Comparison of ENCODE assay signal across 26 cellular contexts in the genomic region with DNA sequence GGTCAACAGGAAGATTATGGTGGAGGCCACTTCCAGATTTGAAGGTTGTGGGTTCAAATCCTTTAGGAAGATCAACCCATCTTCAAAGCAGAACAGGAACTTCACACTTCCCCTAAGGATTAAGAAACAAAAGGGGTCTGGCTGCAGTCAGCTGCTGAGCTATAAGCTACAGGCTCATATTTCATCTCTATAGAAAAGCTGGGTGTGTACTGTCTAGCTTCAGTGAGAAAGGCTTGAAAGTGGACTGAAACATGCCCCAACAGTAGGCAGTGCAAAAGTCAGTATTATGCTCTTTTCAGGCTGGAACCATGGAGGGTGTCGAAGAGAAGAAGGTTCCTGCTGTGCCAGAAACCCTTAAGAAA.
A peak's percentile ranks its signal among the peaks of the same experiment; 100 is the strongest.
DNase-seq lines count a peak whose midpoint lies in the region; ATAC-seq and TF ChIP-seq lines count a peak whose summit lies in the region.
"Had no signal": no experiment of that assay in that cellular context is flagged by ENCODE, and none has a peak within 500 bp of the region (broad histone marks: within the 10 kb centered on the region; RNA-seq: fewer than 3 reads in every experiment).

No MANE protein-coding gene starts in this region.

- no peaks in the 10 kb centered on the region for H3K36me3 ChIP-seq in HEK293 (ENCODE audit: control insufficient read depth in 2 of 2, insufficient read depth in 1 of 2, low read length in 2 of 2)

- DNase-seq in NCI-H2107 treated with DMSO at 0.1 percent for 48 hours (lab: John Stamatoyannopoulos, UW; ENCODE audit: unreplicated experiment): peak; percentile 8
- DNase-seq in NCI-H2107 (lab: John Stamatoyannopoulos, UW): no peak
- DNase-seq in OCI-M1 (lab: John Stamatoyannopoulos, UW): peak; percentile 76
- DNase-seq in naive thymus-derived CD8-positive, alpha-beta T cell: no peak
- DNase-seq in putamen (ENCODE audit: low spot score): no peak
- DNase-seq in RPMI8226: no peak
- DNase-seq: ACHN; activated CD4-positive, alpha-beta T cell treated with anti-CD3 and anti-CD28 coated beads, Interleukin-2, amount 10 ng/mL, durations not matched to agents 7 days and 5 days; activated CD8-positive, alpha-beta memory T cell treated with anti-CD3 and anti-CD28 coated beads, Interleukin-2, amount 10 ng/mL, durations not matched to agents 7 days and 5 days; activated naive CD4-positive, alpha-beta T cell treated with anti-CD3 and anti-CD28 coated beads, Interleukin-2, amount 50 U/mL, for 16 hours; activated T-cell treated with anti-CD3 and anti-CD28 coated beads, Interleukin-2, amount 50 U/mL, for 72 hours; anterior cingulate cortex; esophagus squamous epithelium; left colon; mesenchymal stem cell; NCI-H1694 treated with DMSO at 0.1 percent for 48 hours; occipital lobe; retina had no signal

- no peaks in the 10 kb centered on the region for H3K9me3 ChIP-seq in HEK293 (ENCODE audit: control insufficient read depth, insufficient read depth, low read depth, low read length)
- H3K9me3 ChIP-seq: BLaER1 treated with 17β-estradiol and CSF1 and Interleukin-3, amounts not matched to agents 10 nM and 100 nM; esophagus squamous epithelium; SJCRH30 had no signal

- CTCF ChIA-PET in HEK293 (lab: Yijun Ruan, JAX): no interaction called here

- ATAC-seq in naive thymus-derived CD8-positive, alpha-beta T cell: no peak
- no peak for ATAC-seq in HG03139 (IDR thresholded peaks at IDR 0.05; ENCODE audit: unreplicated experiment)
- ATAC-seq: activated CD8-positive, alpha-beta memory T cell treated with anti-CD3 and anti-CD28 coated beads, Interleukin-2, amount 10 ng/mL, durations not matched to agents 7 days and 5 days; HCT116; left colon had no signal

- H3K9me3 Mint-ChIP-seq in naive thymus-derived CD8-positive, alpha-beta T cell: no peaks in the 10 kb centered on the region
- H3K9me3 Mint-ChIP-seq: activated CD4-positive, alpha-beta T cell treated with anti-CD3 and anti-CD28 coated beads, Interleukin-2, amount 10 ng/mL, durations not matched to agents 7 days and 5 days; activated T-cell treated with anti-CD3 and anti-CD28 coated beads, Interleukin-2, amount 50 U/mL, for 72 hours; stimulated activated effector memory CD8-positive, alpha-beta T cell treated with anti-CD3 and anti-CD28 coated beads, Interleukin-12 subunit alpha, Interleukin-12 subunit beta, amount 100 ng/mL, for 72 hours had no signal

- H3K4me3 Mint-ChIP-seq in naive thymus-derived CD8-positive, alpha-beta T cell: no peak overlapping the region
- H3K4me3 Mint-ChIP-seq: activated CD4-positive, alpha-beta T cell treated with anti-CD3 and anti-CD28 coated beads, Interleukin-2, amount 10 ng/mL, durations not matched to agents 7 days and 5 days; activated CD8-positive, alpha-beta memory T cell treated with anti-CD3 and anti-CD28 coated beads, Interleukin-2, amount 10 ng/mL, durations not matched to agents 7 days and 5 days; activated T-cell treated with anti-CD3 and anti-CD28 coated beads, Interleukin-2, amount 50 U/mL, for 72 hours; stimulated activated effector memory CD8-positive, alpha-beta T cell treated with anti-CD3 and anti-CD28 coated beads, Interleukin-12 subunit alpha, Interleukin-12 subunit beta, amount 100 ng/mL, for 72 hours had no signal

- peak overlapping the region in 6 of 10 donors; percentile 2 to 62 (median 22) for H3K27ac Mint-ChIP-seq in naive thymus-derived CD8-positive, alpha-beta T cell
- H3K27ac Mint-ChIP-seq: activated CD4-positive, alpha-beta T cell treated with anti-CD3 and anti-CD28 coated beads, Interleukin-2, amount 10 ng/mL, durations not matched to agents 7 days and 5 days; activated CD8-positive, alpha-beta memory T cell treated with anti-CD3 and anti-CD28 coated beads, Interleukin-2, amount 10 ng/mL, durations not matched to agents 7 days and 5 days; activated T-cell treated with anti-CD3 and anti-CD28 coated beads, Interleukin-2, amount 50 U/mL, for 72 hours; stimulated activated effector memory CD8-positive, alpha-beta T cell treated with anti-CD3 and anti-CD28 coated beads, Interleukin-12 subunit alpha, Interleukin-12 subunit beta, amount 100 ng/mL, for 72 hours had no signal

- no peaks in the 10 kb centered on the region for H3K4me1 ChIP-seq in HEK293 (ENCODE audit: control insufficient read depth, insufficient read depth, low read length)

- peaks cover 0 to 36% (median 0%) of the 10 kb centered on the region in 3 donors for H3K36me3 Mint-ChIP-seq in naive thymus-derived CD8-positive, alpha-beta T cell
- H3K36me3 Mint-ChIP-seq: stimulated activated effector memory CD8-positive, alpha-beta T cell treated with anti-CD3 and anti-CD28 coated beads, Interleukin-12 subunit alpha, Interleukin-12 subunit beta, amount 100 ng/mL, for 72 hours had no signal

- TF ChIP-seq CTCF in HEK293 (tag by site-specific recombination; IDR thresholded peaks at IDR 0.05): no peak

- H3K27ac ChIP-seq in HEK293 (ENCODE audit: extremely low read depth, low read depth, low read length): no peak overlapping the region
- H3K27ac ChIP-seq: BLaER1 treated with 17β-estradiol and CSF1 and Interleukin-3, amounts not matched to agents 10 nM and 100 nM; coronary artery; esophagus squamous epithelium; SJCRH30; VCaP had no signal

- POLR2A ChIA-PET in HEK293 (lab: Yijun Ruan, JAX): interaction anchor here (0.6 kb wide), 1 partner anchor 650 kb away, joined by 7 read pairs; no protein-coding TSS in a partner anchor
- POLR2A ChIA-PET in naive thymus-derived CD8-positive, alpha-beta T cell (lab: Charles Lee): no interaction called here

- no peaks in the 10 kb centered on the region for H3K27me3 Mint-ChIP-seq in naive thymus-derived CD8-positive, alpha-beta T cell
- H3K27me3 Mint-ChIP-seq: activated CD4-positive, alpha-beta T cell treated with anti-CD3 and anti-CD28 coated beads, Interleukin-2, amount 10 ng/mL, durations not matched to agents 7 days and 5 days; activated CD8-positive, alpha-beta memory T cell treated with anti-CD3 and anti-CD28 coated beads, Interleukin-2, amount 10 ng/mL, durations not matched to agents 7 days and 5 days had no signal

- H3K4me3 ChIP-seq in HEK293 (ENCODE audit: low read depth, low read length): no peak overlapping the region
- H3K4me3 ChIP-seq: BLaER1 treated with 17β-estradiol and CSF1 and Interleukin-3, amounts not matched to agents 10 nM and 100 nM; coronary artery; esophagus squamous epithelium; SJCRH30 had no signal

- peaks cover 16 to 28% (median 23%) of the 10 kb centered on the region in 4 donors for H3K4me1 Mint-ChIP-seq in naive thymus-derived CD8-positive, alpha-beta T cell
- H3K4me1 Mint-ChIP-seq: activated CD4-positive, alpha-beta T cell treated with anti-CD3 and anti-CD28 coated beads, Interleukin-2, amount 10 ng/mL, durations not matched to agents 7 days and 5 days had no signal

TF ChIP-seq in HEK293, 187 proteins besides CTCF, POLR2A, EP300 and RAD21 (continues in another document):
- TF ChIP-seq, protein P1, sequence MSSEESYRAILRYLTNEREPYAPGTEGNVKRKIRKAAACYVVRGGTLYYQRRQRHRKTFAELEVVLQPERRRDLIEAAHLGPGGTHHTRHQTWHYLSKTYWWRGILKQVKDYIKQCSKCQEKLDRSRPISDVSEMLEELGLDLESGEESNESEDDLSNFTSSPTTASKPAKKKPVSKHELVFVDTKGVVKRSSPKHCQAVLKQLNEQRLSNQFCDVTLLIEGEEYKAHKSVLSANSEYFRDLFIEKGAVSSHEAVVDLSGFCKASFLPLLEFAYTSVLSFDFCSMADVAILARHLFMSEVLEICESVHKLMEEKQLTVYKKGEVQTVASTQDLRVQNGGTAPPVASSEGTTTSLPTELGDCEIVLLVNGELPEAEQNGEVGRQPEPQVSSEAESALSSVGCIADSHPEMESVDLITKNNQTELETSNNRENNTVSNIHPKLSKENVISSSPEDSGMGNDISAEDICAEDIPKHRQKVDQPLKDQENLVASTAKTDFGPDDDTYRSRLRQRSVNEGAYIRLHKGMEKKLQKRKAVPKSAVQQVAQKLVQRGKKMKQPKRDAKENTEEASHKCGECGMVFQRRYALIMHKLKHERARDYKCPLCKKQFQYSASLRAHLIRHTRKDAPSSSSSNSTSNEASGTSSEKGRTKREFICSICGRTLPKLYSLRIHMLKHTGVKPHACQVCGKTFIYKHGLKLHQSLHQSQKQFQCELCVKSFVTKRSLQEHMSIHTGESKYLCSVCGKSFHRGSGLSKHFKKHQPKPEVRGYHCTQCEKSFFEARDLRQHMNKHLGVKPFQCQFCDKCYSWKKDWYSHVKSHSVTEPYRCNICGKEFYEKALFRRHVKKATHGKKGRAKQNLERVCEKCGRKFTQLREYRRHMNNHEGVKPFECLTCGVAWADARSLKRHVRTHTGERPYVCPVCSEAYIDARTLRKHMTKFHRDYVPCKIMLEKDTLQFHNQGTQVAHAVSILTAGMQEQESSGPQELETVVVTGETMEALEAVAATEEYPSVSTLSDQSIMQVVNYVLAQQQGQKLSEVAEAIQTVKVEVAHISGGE (tag by site-specific recombination; conservative IDR thresholded peaks at IDR 0.05; ENCODE audit: low read depth): no peak
- TF ChIP-seq, protein P2, sequence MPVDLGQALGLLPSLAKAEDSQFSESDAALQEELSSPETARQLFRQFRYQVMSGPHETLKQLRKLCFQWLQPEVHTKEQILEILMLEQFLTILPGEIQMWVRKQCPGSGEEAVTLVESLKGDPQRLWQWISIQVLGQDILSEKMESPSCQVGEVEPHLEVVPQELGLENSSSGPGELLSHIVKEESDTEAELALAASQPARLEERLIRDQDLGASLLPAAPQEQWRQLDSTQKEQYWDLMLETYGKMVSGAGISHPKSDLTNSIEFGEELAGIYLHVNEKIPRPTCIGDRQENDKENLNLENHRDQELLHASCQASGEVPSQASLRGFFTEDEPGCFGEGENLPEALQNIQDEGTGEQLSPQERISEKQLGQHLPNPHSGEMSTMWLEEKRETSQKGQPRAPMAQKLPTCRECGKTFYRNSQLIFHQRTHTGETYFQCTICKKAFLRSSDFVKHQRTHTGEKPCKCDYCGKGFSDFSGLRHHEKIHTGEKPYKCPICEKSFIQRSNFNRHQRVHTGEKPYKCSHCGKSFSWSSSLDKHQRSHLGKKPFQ (tag by site-specific recombination; IDR thresholded peaks at IDR 0.05): peak; percentile 53; the same call in 1 of the 2 replicates
- TF ChIP-seq, protein P3, sequence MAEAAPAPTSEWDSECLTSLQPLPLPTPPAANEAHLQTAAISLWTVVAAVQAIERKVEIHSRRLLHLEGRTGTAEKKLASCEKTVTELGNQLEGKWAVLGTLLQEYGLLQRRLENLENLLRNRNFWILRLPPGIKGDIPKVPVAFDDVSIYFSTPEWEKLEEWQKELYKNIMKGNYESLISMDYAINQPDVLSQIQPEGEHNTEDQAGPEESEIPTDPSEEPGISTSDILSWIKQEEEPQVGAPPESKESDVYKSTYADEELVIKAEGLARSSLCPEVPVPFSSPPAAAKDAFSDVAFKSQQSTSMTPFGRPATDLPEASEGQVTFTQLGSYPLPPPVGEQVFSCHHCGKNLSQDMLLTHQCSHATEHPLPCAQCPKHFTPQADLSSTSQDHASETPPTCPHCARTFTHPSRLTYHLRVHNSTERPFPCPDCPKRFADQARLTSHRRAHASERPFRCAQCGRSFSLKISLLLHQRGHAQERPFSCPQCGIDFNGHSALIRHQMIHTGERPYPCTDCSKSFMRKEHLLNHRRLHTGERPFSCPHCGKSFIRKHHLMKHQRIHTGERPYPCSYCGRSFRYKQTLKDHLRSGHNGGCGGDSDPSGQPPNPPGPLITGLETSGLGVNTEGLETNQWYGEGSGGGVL (tag by site-specific recombination; IDR thresholded peaks at IDR 0.05): no peak

Comparison
In these comparisons a context has a peak if more than half of its experiments do, and no peak if none do; other contexts are left out.
1. DNase-seq: peak in NCI-H2107 treated with DMSO at 0.1 percent for 48 hours (single experiment) and OCI-M1 (single experiment); none in NCI-H2107 (single experiment), naive thymus-derived CD8-positive, alpha-beta T cell (0 of 10), putamen (single experiment) and RPMI8226 (single experiment).